8 cellular contexts compared by ENCODE assay signal in the genomic region with DNA sequence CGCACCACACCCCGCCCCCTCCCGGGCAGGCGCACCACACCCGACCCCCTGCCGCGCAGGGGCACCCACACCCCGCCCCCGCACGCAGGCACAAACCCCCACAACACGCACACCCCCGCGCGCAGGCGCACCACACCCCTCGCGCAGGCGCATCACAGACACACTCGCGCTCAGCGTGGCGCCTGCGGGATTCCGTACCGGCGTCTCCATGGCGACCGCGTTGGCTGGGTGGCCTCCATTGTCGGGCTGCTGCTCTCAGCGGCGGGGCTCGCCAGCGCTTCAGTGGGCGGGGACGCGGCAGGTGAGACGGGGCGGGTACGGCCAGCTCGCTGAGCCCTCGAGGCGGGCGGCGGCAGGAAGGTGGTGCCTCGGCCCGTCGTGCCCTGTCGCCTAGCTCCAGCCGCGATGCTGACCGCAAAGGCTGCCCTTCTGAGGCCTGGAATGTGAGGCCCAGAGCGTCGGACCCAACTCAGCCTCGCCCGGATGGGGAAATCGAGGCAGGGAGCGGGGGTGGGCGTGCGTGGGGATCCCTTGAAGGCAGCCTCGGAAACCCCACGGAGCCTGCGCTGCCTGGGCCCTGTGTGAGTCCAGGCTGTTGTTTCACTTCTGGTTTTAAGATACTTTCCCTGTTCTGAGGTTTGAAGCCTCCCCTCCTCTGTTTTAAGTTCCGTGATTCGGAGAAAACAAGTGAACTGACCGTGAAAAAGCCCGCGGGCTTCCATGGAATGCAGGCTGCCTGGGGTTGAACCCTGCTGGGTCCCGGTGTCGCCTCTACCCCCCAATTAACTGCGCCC. TPM values are rescaled to one million over a fixed set of nuclear protein-coding genes. Genes with fewer than 3 reads are reported as not detected.
A peak's percentile ranks its signal among the peaks of the same experiment; 100 is the strongest.
DNase-seq lines count a peak whose midpoint lies in the region; ATAC-seq lines count a peak whose summit lies in the region.

Gene LRRC27, plus strand, starts transcription at position 238 of the 794 bp plus-strand sequence. CDS start 1,332 bp downstream, outside the sequence.

- no peaks in the 10 kb centered on the region for H3K27me3 ChIP-seq in endocrine pancreas (ENCODE audit: control insufficient read depth, insufficient read depth, low read length)

- ATAC-seq in GM21423 (IDR thresholded peaks at IDR 0.05; ENCODE audit: unreplicated experiment): peak; percentile 68

- H3K36me3 ChIP-seq in endocrine pancreas (ENCODE audit: control insufficient read depth, insufficient read depth, low read length): no peaks in the 10 kb centered on the region

- no peaks in the 10 kb centered on the region for H3K4me1 ChIP-seq in endocrine pancreas (ENCODE audit: control insufficient read depth, insufficient read depth, low read length)

- peak within 1 kb of the TSS; percentile 92 for H3K9ac ChIP-seq in endocrine pancreas (ENCODE audit: control insufficient read depth, insufficient read depth, low read length)

- H3K4me3 ChIP-seq in endocrine pancreas (ENCODE audit: control insufficient read depth, insufficient read depth, low read length): peak within 1 kb of the TSS; percentile 74

- peak; percentile 95 for DNase-seq in Caki2 (ENCODE audit: low read depth)
- DNase-seq in HUDEP-2 (lab: John Stamatoyannopoulos, UW; ENCODE audit: unreplicated experiment in 76 of 76): peak; percentile 66 to 99 (median 96)
- peak; percentile 96 for DNase-seq in NOMO-1 treated with DMSO at 0.1 percent for 48 hours (lab: John Stamatoyannopoulos, UW; ENCODE audit: unreplicated experiment)
- DNase-seq in activated CD8-positive, alpha-beta memory T cell treated with anti-CD3 and anti-CD28 coated beads, Interleukin-2, amount 50 U/mL, for 1 hour (ENCODE audit: extremely low read depth): peak; percentile 99
- peak; percentile 100 for DNase-seq in mesenteric fat pad (ENCODE audit: low spot score)
- DNase-seq in stimulated activated CD8-positive, alpha-beta memory T cell treated with anti-CD3 and anti-CD28 coated beads, Interleukin-12 subunit alpha, Interleukin-12 subunit beta, amount 100 ng/mL, for 4 hours (ENCODE audit: low read depth): peak; percentile 100

- in situ Hi-C loops in Caki2 (cut with HindIII; ENCODE audit: low pct_unique_long_range_greater_than_20kb, low sequenced_read_pairs): no loop called here

- no peaks in the 10 kb centered on the region for H3K9me3 ChIP-seq in endocrine pancreas (ENCODE audit: control insufficient read depth, low read length)

RNA-seq across cellular contexts. Expression of gene LRRC27, which starts in this region (rescaled TPM):
- total RNA-seq in Caki2 (2014; rRNA removed; shearing (Covaris generic); ENCODE audit: low replicate concordance): 12.7 and 13.6 TPM in 2 replicates
- 9.0 TPM for total RNA-seq in mesenteric fat pad

Comparison
In these comparisons a context has a peak if more than half of its experiments do, and no peak if none do; other contexts are left out.
1. Peak in every context shown above with its lines: DNase-seq, ATAC-seq and H3K4me3 ChIP-seq.